Comparison of ENCODE assay signal across 15 cellular contexts in genomic region chr19:37346091-37346490, GRCh38. TPM values are rescaled to one million over a fixed set of nuclear protein-coding genes. Genes with fewer than 3 reads are reported as not detected.
A peak's percentile ranks its signal among the peaks of the same experiment; 100 is the strongest.
DNase-seq lines count a peak whose midpoint lies in the region; ATAC-seq and TF ChIP-seq lines count a peak whose summit lies in the region.
"Had no signal": no experiment of that assay in that cellular context is flagged by ENCODE, and none has a peak within 500 bp of the region (broad histone marks: within the 10 kb centered on the region; RNA-seq: fewer than 3 reads in every experiment).

No MANE protein-coding gene starts in this region.

- no TSS peak for BruUV-seq in PC-3 (replicated peaks; lab: Mats Ljungman, UMichigan)

- H3K27ac ChIP-seq in brain microvascular endothelial cell = no peak overlapping the region
- no peak overlapping the region for H3K27ac ChIP-seq in PC-3 (ENCODE audit: low read length)

- H3K4me1 ChIP-seq in PC-3 (ENCODE audit: insufficient read depth, low read length) = no peaks in the 10 kb centered on the region

- no peaks in the 10 kb centered on the region for H4K20me1 ChIP-seq in PC-3 (ENCODE audit: low read length)

- intact Hi-C loops in left ventricle myocardium superior (cut with micrococcal nuclease) (no loop called here), PC-3 (cut with micrococcal nuclease) (no loop called here)

- H3K9me2 ChIP-seq in PC-3 (replicated peaks; ENCODE audit: low read length) = no peaks in the 10 kb centered on the region

- CTCF ChIA-PET in PC-3 (lab: Charles Lee) = no interaction called here

- TF ChIP-seq CTCF in retinal pigment epithelial cell (conservative IDR thresholded peaks at IDR 0.05; ENCODE audit: low read depth, low read length) (no peak), brain microvascular endothelial cell (IDR thresholded peaks at IDR 0.05; ENCODE audit: low read depth, low read length, missing control alignments) (no peak), PC-3 (conservative IDR thresholded peaks at IDR 0.05; ENCODE audit: low read depth, low read length) (no peak)

- H3K36me3 ChIP-seq in brain microvascular endothelial cell (replicated peaks) (peaks cover 29% of the 10 kb centered on the region), PC-3 (ENCODE audit: low read depth, low read length) (peaks cover 47% of the 10 kb centered on the region)

- in situ Hi-C loops in brain microvascular endothelial cell (cut with HindIII; ENCODE audit: low pct_ligation_motif_present, low sequenced_read_pairs) = no loop called here

- DNase-seq in NCI-H82 (lab: John Stamatoyannopoulos, UW) = peak; percentile 88
- DNase-seq in cerebellar cortex (ENCODE audit: low spot score) = peak; percentile 59
- no peak for DNase-seq in left ventricle myocardium superior
- peak; percentile 80 for DNase-seq in retinal pigment epithelial cell (ENCODE audit: low read depth)
- DNase-seq in brain microvascular endothelial cell = no peak
- no peak for DNase-seq in PC-3
- DNase-seq: DMS153, HFFc6, KBM-7, NCI-H1417 treated with DMSO at 0.1 percent for 48 hours, NCI-H2029, NCI-H2171, NCI-H446 treated with DMSO at 0.1 percent for 48 hours, NCI-H748 treated with DMSO at 0.1 percent for 48 hours had no signal

- H3K4me2 ChIP-seq in PC-3 (ENCODE audit: low read length) = no peak overlapping the region

- H3F3A ChIP-seq in PC-3 (ENCODE audit: low read length, unreplicated experiment) = no peaks in the 10 kb centered on the region

- POLR2A ChIA-PET in PC-3 (lab: Charles Lee; ENCODE audit: unreplicated experiment) = no interaction called here

- H3K9ac ChIP-seq in PC-3 (ENCODE audit: low read length) = no peak overlapping the region

- H3K27me3 ChIP-seq in brain microvascular endothelial cell (replicated peaks) = no peaks in the 10 kb centered on the region
- no peaks in the 10 kb centered on the region for H3K27me3 ChIP-seq in PC-3 (ENCODE audit: low read length)

- peak; percentile 73 for ATAC-seq in left ventricle myocardium superior
- no peak for ATAC-seq in PC-3
- ATAC-seq in GM18520 (IDR thresholded peaks at IDR 0.05; ENCODE audit: unreplicated experiment) = no peak

- H3K4me3 ChIP-seq in retinal pigment epithelial cell (ENCODE audit: low read length) (no peak overlapping the region), brain microvascular endothelial cell (ENCODE audit: low read depth, low read length) (no peak overlapping the region), PC-3 (ENCODE audit: low read length) (no peak overlapping the region)

- H3K79me2 ChIP-seq in PC-3 (ENCODE audit: low read length) = no peaks in the 10 kb centered on the region

- H2AFZ ChIP-seq in PC-3 (ENCODE audit: low read length) = no peak overlapping the region

- no peaks in the 10 kb centered on the region for H3K9me3 ChIP-seq in PC-3 (ENCODE audit: low read length)

RNA-seq across cellular contexts. Expression of gene ZNF527, which starts 24.8 kb away (rescaled TPM):
- total RNA-seq in left ventricle myocardium superior (6.1 TPM), PC-3 (2014; rRNA removed) (1.6 and 4.1 TPM in 2 replicates)

Comparison
In these comparisons a context has a peak if more than half of its experiments do, and no peak if none do; other contexts are left out.
1. DNase-seq: peak in NCI-H82 (single experiment), cerebellar cortex (single experiment) and retinal pigment epithelial cell (single experiment); none in left ventricle myocardium superior (single experiment), brain microvascular endothelial cell (single experiment) and PC-3 (single experiment).